Comparison of ENCODE assay signal across 13 cellular contexts in genomic region chr5:139503036-139503817, GRCh38. TPM values are rescaled to one million over a fixed set of nuclear protein-coding genes. Genes with fewer than 3 reads are reported as not detected.
DNase-seq lines count a peak whose midpoint lies in the region; ATAC-seq and TF ChIP-seq lines count a peak whose summit lies in the region.
"Not testable (repeated sequence)": the region's sequence is repeated elsewhere in the genome, so short reads cannot be mapped to it uniquely, and the experiment has no call there.
"Had no signal": no experiment of that assay in that cellular context is flagged by ENCODE, and none has a peak within 500 bp of the region (broad histone marks: within the 10 kb centered on the region; RNA-seq: fewer than 3 reads in every experiment).

No MANE protein-coding gene starts in this region.

- H3K27me3 Mint-ChIP-seq in activated T-cell treated with anti-CD3 and anti-CD28 coated beads, Interleukin-2, amount 50 U/mL, for 24 hours; mesothelial cell of epicardium (ENCODE audit: low read depth); progenitor cell of endocrine pancreas: not testable (repeated sequence)

- 91% methylated on average over 15 of the region's 15 CpGs for WGBS in HUES64

- intact Hi-C loops in Panc1 (cut with micrococcal nuclease; ENCODE audit: unreplicated experiment), result not testable (repeated sequence)

- H3K4me1 Mint-ChIP-seq in activated T-cell treated with anti-CD3 and anti-CD28 coated beads, Interleukin-2, amount 50 U/mL, for 24 hours (ENCODE audit: low read depth); mesothelial cell of epicardium; progenitor cell of endocrine pancreas (ENCODE audit: low read depth): not testable (repeated sequence)

- in situ Hi-C loops in Panc1 (cut with HindIII; ENCODE audit: low pct_unique_long_range_greater_than_20kb, low sequenced_read_pairs), result loop anchor here (25.0 kb wide), 1 partner anchor 91 kb away; the partner anchor contains the start of gene SPATA24

- H3K36me3 ChIP-seq in ES-I3 (ENCODE audit: insufficient read depth, low read length); HUES64 (ENCODE audit: insufficient read depth, low read length); Panc1 (ENCODE audit: control insufficient read depth, insufficient read depth, low read length); iPS-15b (ENCODE audit: control insufficient read depth, insufficient read depth, low read length): not testable (repeated sequence)

- not testable (repeated sequence) for H3K27me3 ChIP-seq in HUES64 (ENCODE audit: insufficient read depth, low read length); Panc1 (ENCODE audit: control insufficient read depth, insufficient read depth, low read length); iPS-15b (ENCODE audit: control insufficient read depth, insufficient read depth, low read length)

- not testable (repeated sequence) for DNase-seq in Panc1 (ENCODE audit: low read depth, low spot score); activated T-cell treated with anti-CD3 and anti-CD28 coated beads, Interleukin-2, amount 50 U/mL, for 24 hours; mesothelial cell of epicardium (ENCODE audit: low spot score in 2 of 2, unreplicated experiment in 2 of 2); progenitor cell of endocrine pancreas (ENCODE audit: low spot score, unreplicated experiment)

- not testable (repeated sequence) for BruUV-seq in Panc1 (replicated peaks; lab: Mats Ljungman, UMichigan)

- H3K27ac ChIP-seq in HUES64 (ENCODE audit: low read depth, low read length); Panc1 (ENCODE audit: low read length): not testable (repeated sequence)

- H3K4me1 ChIP-seq in ES-I3 (ENCODE audit: insufficient read depth, low read length); Panc1 (ENCODE audit: control insufficient read depth, insufficient read depth, low read length); iPS-15b (ENCODE audit: control insufficient read depth, insufficient read depth, low read length): not testable (repeated sequence)
- peaks cover 19% of the 10 kb centered on the region; the same call in 1 of the 2 replicates for H3K4me1 ChIP-seq in HUES64 (ENCODE audit: insufficient read depth, low read length)

- not testable (repeated sequence) for ATAC-seq in Panc1

- not testable (repeated sequence) for H3K36me3 Mint-ChIP-seq in activated T-cell treated with anti-CD3 and anti-CD28 coated beads, Interleukin-2, amount 50 U/mL, for 24 hours (ENCODE audit: low read depth); mesothelial cell of epicardium; progenitor cell of endocrine pancreas (ENCODE audit: insufficient read depth)

- peak overlapping the region; percentile 51; the same call in 1 of the 2 replicates for H3K4me3 ChIP-seq in HUES64 (ENCODE audit: low read length)
- peak overlapping the region; percentile 23 to 46; a peak in 3 of 4 replicates for H3K4me3 ChIP-seq in Panc1 (ENCODE audit: low read depth in 2 of 2, low read length in 2 of 2)
- H3K4me3 ChIP-seq in iPS-15b (ENCODE audit: low read depth, low read length), result peak overlapping the region; percentile 43

- POLR2A ChIA-PET in Panc1 (lab: Charles Lee), result interaction anchor here (0.6 kb wide), 1 partner anchor 116 kb away, joined by 5 read pairs; no protein-coding TSS in a partner anchor

- H3K4me3 Mint-ChIP-seq in activated T-cell treated with anti-CD3 and anti-CD28 coated beads, Interleukin-2, amount 50 U/mL, for 24 hours, result not testable (repeated sequence)
- H3K4me3 Mint-ChIP-seq in mesothelial cell of epicardium, result peak overlapping the region; percentile 70
- H3K4me3 Mint-ChIP-seq in progenitor cell of endocrine pancreas (ENCODE audit: low read depth), result peak overlapping the region; percentile 54

- CTCF ChIA-PET in Panc1 (lab: Charles Lee), result interaction anchor here (1.1 kb wide), 1 partner anchor 80 kb away, joined by 3 read pairs; no protein-coding TSS in a partner anchor

- H3K9me3 ChIP-seq in ES-I3 (ENCODE audit: control insufficient read depth, insufficient read depth, low read length); HUES64 (ENCODE audit: insufficient read depth, low read depth, low read length); Panc1 (ENCODE audit: control insufficient read depth, insufficient read depth, low read depth, low read length); iPS-15b (ENCODE audit: control insufficient read depth, insufficient read depth, low read length): not testable (repeated sequence)

- peak overlapping the region; percentile 56; the same call in 1 of the 2 replicates for H3K9ac ChIP-seq in ES-I3 (ENCODE audit: low read depth, low read length)
- not testable (repeated sequence) for H3K9ac ChIP-seq in HUES64 (ENCODE audit: low read depth, low read length); iPS-15b (ENCODE audit: low read depth, low read length)

- not testable (repeated sequence) for TF ChIP-seq CTCF in Panc1 (IDR thresholded peaks at IDR 0.05); mesothelial cell of epicardium (IDR thresholded peaks at IDR 0.05; ENCODE audit: unreplicated experiment); progenitor cell of endocrine pancreas (IDR thresholded peaks at IDR 0.05; ENCODE audit: unreplicated experiment)

- peak overlapping the region; percentile 26 for H3K27ac Mint-ChIP-seq in activated T-cell treated with anti-CD3 and anti-CD28 coated beads, Interleukin-2, amount 50 U/mL, for 24 hours
- not testable (repeated sequence) for H3K27ac Mint-ChIP-seq in mesothelial cell of epicardium, progenitor cell of endocrine pancreas

- not testable (repeated sequence) for H3K9me3 Mint-ChIP-seq in activated T-cell treated with anti-CD3 and anti-CD28 coated beads, Interleukin-2, amount 50 U/mL, for 24 hours; mesothelial cell of epicardium; progenitor cell of endocrine pancreas (ENCODE audit: low read depth)

RNA-seq across cellular contexts. Expression of gene STING1, which starts 20.7 kb away (rescaled TPM):
- polyA plus RNA-seq in HUES64 (2013, experiment 1 of 2), result 0.10 TPM
- 0.32 TPM for polyA plus RNA-seq in HUES64 (2013, experiment 2 of 2)
- 22.8 TPM for total RNA-seq in Panc1 (2021; ENCODE audit: unreplicated experiment)
- 25.8 TPM for polyA plus RNA-seq in Panc1 (2012; ENCODE audit: insufficient read length)
- total RNA-seq in mesothelial cell of epicardium, result 26.8 to 30.3 TPM (median 27.0 TPM) in 3 replicates
- total RNA-seq in progenitor cell of endocrine pancreas, result 0.53 TPM in 1 of 2 replicates, not detected in the other

RNA-seq across cellular contexts. Expression of gene SMIM33, which starts 32.4 kb away (rescaled TPM):
- polyA plus RNA-seq in HUES64 (2013, experiment 1 of 2), result not detected
- polyA plus RNA-seq in HUES64 (2013, experiment 2 of 2), result not detected
- not detected for total RNA-seq in Panc1 (2021; ENCODE audit: unreplicated experiment)
- polyA plus RNA-seq in Panc1 (2012; ENCODE audit: insufficient read length), result not detected
- total RNA-seq in mesothelial cell of epicardium, result not detected in 3 replicates
- not detected in 2 replicates for total RNA-seq in progenitor cell of endocrine pancreas
- total RNA-seq: A673; Calu3; CD8-positive, alpha-beta T cell; NCI-H460; OCI-LY7 had no signal

RNA-seq across cellular contexts. Expression of gene ECSCR, which starts 40.7 kb away (rescaled TPM):
- 3.5 TPM for polyA plus RNA-seq in HUES64 (2013, experiment 1 of 2)
- polyA plus RNA-seq in HUES64 (2013, experiment 2 of 2), result 4.6 TPM
- not detected for total RNA-seq in Panc1 (2021; ENCODE audit: unreplicated experiment)
- polyA plus RNA-seq in Panc1 (2012; ENCODE audit: insufficient read length), result not detected
- 0.29 TPM in 1 of 3 replicates, not detected in the others for total RNA-seq in mesothelial cell of epicardium
- total RNA-seq in progenitor cell of endocrine pancreas, result not detected in 2 replicates
- total RNA-seq: Calu3; CD8-positive, alpha-beta T cell; HT-29; NCI-H460; OCI-LY7 had no signal

RNA-seq across cellular contexts. Expression of gene UBE2D2, which starts 57.9 kb away (rescaled TPM):
- 185 TPM for polyA plus RNA-seq in HUES64 (2013, experiment 1 of 2)
- polyA plus RNA-seq in HUES64 (2013, experiment 2 of 2), result 179 TPM
- 222 TPM for total RNA-seq in Panc1 (2021; ENCODE audit: unreplicated experiment)
- 98.2 TPM for polyA plus RNA-seq in Panc1 (2012; ENCODE audit: insufficient read length)
- 119 to 125 TPM (median 123 TPM) in 3 replicates for total RNA-seq in mesothelial cell of epicardium
- 147 and 155 TPM in 2 replicates for total RNA-seq in progenitor cell of endocrine pancreas

Comparison
In these comparisons a context has a peak if more than half of its experiments do, and no peak if none do; other contexts are left out.
1. RNA of gene STING1, which starts 20.7 kb away (total RNA-seq): 26.8 to 30.3 TPM in mesothelial cell of epicardium and 22.8 TPM in Panc1 (single experiment); 0.53 TPM in progenitor cell of endocrine pancreas; every median in the first group is over 10 times any median in the second.
2. Peak in every context shown above with its lines, with median percentiles within 50 percentile points of each other: H3K4me3 ChIP-seq.